In genomic region chr17:58397421-58397820, GRCh38 we compare ENCODE assay signal across 3 cellular contexts. TPM values are rescaled to one million over a fixed set of nuclear protein-coding genes. Genes with fewer than 3 reads are reported as not detected.
"Had no signal": no experiment of that assay in that cellular context is flagged by ENCODE, and none has a peak within 500 bp of the region (broad histone marks: within the 10 kb centered on the region; RNA-seq: fewer than 3 reads in every experiment).

No MANE protein-coding gene starts in this region.

RNA-seq across cellular contexts. Expression of gene RNF43, which starts 19.9 kb away (rescaled TPM):
- total RNA-seq: LHCN-M2, NCI-H460, SJCRH30 had no signal
